ENCODE assay signal across 26 cellular contexts in genomic region chr17:76487451-76488192, GRCh38. TPM values are rescaled to one million over a fixed set of nuclear protein-coding genes. Genes with fewer than 3 reads are reported as not detected.
DNase-seq lines count a peak whose midpoint lies in the region; ATAC-seq, FAIRE-seq and TF ChIP-seq lines count a peak whose summit lies in the region.
"Had no signal": no experiment of that assay in that cellular context is flagged by ENCODE, and none has a peak within 500 bp of the region (broad histone marks: within the 10 kb centered on the region; RNA-seq: fewer than 3 reads in every experiment).

No MANE protein-coding gene starts in this region.

- no peak overlapping the region for H3K27ac ChIP-seq in K562 (ENCODE audit: extremely low read depth, low read depth, low read length)
- no peak overlapping the region for H3K27ac ChIP-seq in neural progenitor cell
- H3K27ac ChIP-seq in esophagus muscularis mucosa (replicated peaks in 1 of 4) = no peak overlapping the region
- H3K27ac ChIP-seq: HL-60 had no signal

- no peak overlapping the region for H3K4me3 Mint-ChIP-seq in activated T-cell treated with anti-CD3 and anti-CD28 coated beads, Interleukin-2, amount 50 U/mL, for 72 hours
- H3K4me3 Mint-ChIP-seq in IgD-negative memory B cell = peak overlapping the region in 2 of 4 donors; percentile 21 to 81
- no peak overlapping the region for H3K4me3 Mint-ChIP-seq in neural progenitor cell
- H3K4me3 Mint-ChIP-seq: HFFc6 had no signal

- H3K79me2 ChIP-seq in K562 (ENCODE audit: control insufficient read depth, insufficient read depth, low read length) (no peaks in the 10 kb centered on the region; the same call in 2 of the 3 replicates), neural progenitor cell (ENCODE audit: low read depth) (no peaks in the 10 kb centered on the region)

- H3F3A ChIP-seq in neural progenitor cell (ENCODE audit: low read depth) = no peaks in the 10 kb centered on the region

- no peaks in the 10 kb centered on the region for H3K27me3 Mint-ChIP-seq in activated T-cell treated with anti-CD3 and anti-CD28 coated beads, Interleukin-2, amount 50 U/mL, for 72 hours (ENCODE audit: low read depth)
- H3K27me3 Mint-ChIP-seq in IgD-negative memory B cell (no peaks in the 10 kb centered on the region), neural progenitor cell (ENCODE audit: insufficient read depth, low read depth) (peaks cover 6% of the 10 kb centered on the region)

- TF ChIP-seq RAD21 in K562 (CRISPR knock-in tag; conservative IDR thresholded peaks at IDR 0.05 in 1 of 2, IDR thresholded peaks at IDR 0.05 in 1 of 2) = no peak

- no TSS peak for BruUV-seq in K562 (replicated peaks; lab: Mats Ljungman, UMichigan)

- intact Hi-C loops in K562 (cut with micrococcal nuclease) (no loop called here), esophagus muscularis mucosa (cut with DNase I) (no loop called here)

- POLR2A ChIA-PET in K562 (lab: Yijun Ruan, JAX) = interaction anchor here (0.6 kb wide), 1 partner anchor 33 kb away, joined by 3 read pairs; no protein-coding TSS in a partner anchor

- H4K20me1 ChIP-seq in K562 (replicated peaks; ENCODE audit: control insufficient read depth, insufficient read depth, low read length) (no peaks in the 10 kb centered on the region), neural progenitor cell (ENCODE audit: low read depth) (no peaks in the 10 kb centered on the region)

- 73% methylated on average over 22 of the region's 22 CpGs for WGBS in K562 (ENCODE audit: insufficient coverage, low coverage, missing lambda C conversion rate)
- 97% methylated on average over 18 of the region's 22 CpGs for WGBS in esophagus muscularis mucosa

- H3K9ac ChIP-seq in K562 (ENCODE audit: insufficient read depth in 1 of 2, low read depth in 2 of 2, low read length in 2 of 2) (no peak overlapping the region), neural progenitor cell (no peak overlapping the region)

- H3K4me3 ChIP-seq in K562 (no peak overlapping the region), neural progenitor cell (no peak overlapping the region), esophagus muscularis mucosa (no peak overlapping the region)

- H3K27ac Mint-ChIP-seq in activated T-cell treated with anti-CD3 and anti-CD28 coated beads, Interleukin-2, amount 50 U/mL, for 72 hours = peak overlapping the region; percentile 63
- H3K27ac Mint-ChIP-seq in IgD-negative memory B cell (peak overlapping the region in 2 of 3 donors; percentile 39 to 53), neural progenitor cell (peak overlapping the region; percentile 63)
- H3K27ac Mint-ChIP-seq: HFFc6 had no signal

- in situ Hi-C loops in K562 (cut with MboI) = no loop called here

- CTCF ChIA-PET in K562 (lab: Yijun Ruan, JAX; ENCODE audit: low intra/inter-chr PET ratio) = no interaction called here

- no peak for FAIRE-seq in K562 (lab: Jason Lieb, UNC)
- FAIRE-seq: D721Med had no signal

- peaks cover 0 to 5% of the 10 kb centered on the region in 2 donors for H3K36me3 Mint-ChIP-seq in activated T-cell treated with anti-CD3 and anti-CD28 coated beads, Interleukin-2, amount 50 U/mL, for 72 hours (ENCODE audit: insufficient read depth in 2 of 2)
- H3K36me3 Mint-ChIP-seq in IgD-negative memory B cell = peaks cover 4% of the 10 kb centered on the region
- no peaks in the 10 kb centered on the region for H3K36me3 Mint-ChIP-seq in neural progenitor cell

- no peak for DNase-seq in activated T-cell treated with anti-CD3 and anti-CD28 coated beads, Interleukin-2, amount 50 U/mL, for 72 hours
- no peak for DNase-seq in activated T-cell treated with anti-CD3 and anti-CD28 coated beads, Interleukin-2, amount 50 U/mL, for 1 hour
- DNase-seq in K562 (ENCODE audit: extremely low read depth in 1 of 4, low spot score in 3 of 4) (no peak), neural progenitor cell (ENCODE audit: low spot score) (no peak), NCI-H1417 treated with DMSO at 0.1 percent for 48 hours (lab: John Stamatoyannopoulos, UW) (no peak), esophagus muscularis mucosa (ENCODE audit: extremely low spot score) (no peak)
- DNase-seq: 8988T, AML-193, EL, GF-D8, H7, HFFc6, MV-4-11, NCI-H1694 treated with DMSO at 0.1 percent for 48 hours, NCI-H2081 treated with DMSO at 0.1 percent for 48 hours, NCI-H446, NCI-H526, SHP77 had no signal

- H3K9me1 ChIP-seq in K562 (ENCODE audit: control insufficient read depth, insufficient read depth, low read length) = no peaks in the 10 kb centered on the region

- H3K27me3 ChIP-seq in K562 (ENCODE audit: control insufficient read depth in 2 of 2, insufficient read depth in 2 of 2, low read length in 2 of 2) (no peaks in the 10 kb centered on the region; a peak in 2 of 5 replicates), neural progenitor cell (no peaks in the 10 kb centered on the region), esophagus muscularis mucosa (no peaks in the 10 kb centered on the region)

- H3K4me1 ChIP-seq in K562 (replicated peaks in 1 of 2; ENCODE audit: control insufficient read depth in 2 of 2, insufficient read depth in 2 of 2, low read length in 2 of 2) = peaks cover 12 to 24% of the 10 kb centered on the region in 2 experiments; a peak in 4 of 5 replicates
- H3K4me1 ChIP-seq in neural progenitor cell = peaks cover 3% of the 10 kb centered on the region
- peaks cover 8 to 17% (median 14%) of the 10 kb centered on the region in 4 donors for H3K4me1 ChIP-seq in esophagus muscularis mucosa

- no peak for ATAC-seq in activated T-cell treated with anti-CD3 and anti-CD28 coated beads, Interleukin-2, amount 50 U/mL, for 72 hours (replicated peaks in 1 of 2)
- ATAC-seq in K562 = no peak
- ATAC-seq in HG02970 (IDR thresholded peaks at IDR 0.05; ENCODE audit: low FRiP score, unreplicated experiment) = no peak

- H3K4me2 ChIP-seq in K562 (ENCODE audit: insufficient read depth, low read length) (no peak overlapping the region), neural progenitor cell (no peak overlapping the region)

- H2AFZ ChIP-seq in K562 (ENCODE audit: low read depth, low read length) = no peak overlapping the region
- no peak overlapping the region for H2AFZ ChIP-seq in neural progenitor cell (replicated peaks)

- TF ChIP-seq POLR2A in K562 (conservative IDR thresholded peaks at IDR 0.05) (no peak), esophagus muscularis mucosa (IDR thresholded peaks at IDR 0.05; ENCODE audit: low read depth) (no peak)

- no peak for TF ChIP-seq CTCF in K562 (IDR thresholded peaks at IDR 0.05 in 2 of 3, conservative IDR thresholded peaks at IDR 0.05 in 1 of 3; ENCODE audit: insufficient read depth in 2 of 3, low read depth in 1 of 3, low read length in 3 of 3)
- TF ChIP-seq CTCF in neural progenitor cell (IDR thresholded peaks at IDR 0.05) = no peak
- TF ChIP-seq CTCF in esophagus muscularis mucosa (IDR thresholded peaks at IDR 0.05) = no peak

- peaks cover 20% of the 10 kb centered on the region for H3K4me1 Mint-ChIP-seq in activated T-cell treated with anti-CD3 and anti-CD28 coated beads, Interleukin-2, amount 50 U/mL, for 72 hours (ENCODE audit: low read depth)
- peaks cover 43 to 60% (median 45%) of the 10 kb centered on the region in 3 donors for H3K4me1 Mint-ChIP-seq in IgD-negative memory B cell
- H3K4me1 Mint-ChIP-seq in neural progenitor cell = peaks cover 8% of the 10 kb centered on the region

- TF ChIP-seq EP300 in K562 (IDR thresholded peaks at IDR 0.05; ENCODE audit: low read length) = no peak
- no peak for TF ChIP-seq EP300 in esophagus muscularis mucosa (IDR thresholded peaks at IDR 0.05)

- H3K36me3 ChIP-seq in K562 (ENCODE audit: control insufficient read depth, insufficient read depth, low read length) (no peaks in the 10 kb centered on the region), neural progenitor cell (no peaks in the 10 kb centered on the region), esophagus muscularis mucosa (peaks cover 0 to 6% (median 0%) of the 10 kb centered on the region in 4 donors)

- no peaks in the 10 kb centered on the region for H3K9me3 ChIP-seq in K562 (replicated peaks; ENCODE audit: control insufficient read depth, insufficient read depth, low read depth, low read length)
- H3K9me3 ChIP-seq in neural progenitor cell (ENCODE audit: low read depth) = no peaks in the 10 kb centered on the region
- H3K9me3 ChIP-seq in esophagus muscularis mucosa = no peaks in the 10 kb centered on the region

- H3K9me3 Mint-ChIP-seq in activated T-cell treated with anti-CD3 and anti-CD28 coated beads, Interleukin-2, amount 50 U/mL, for 72 hours = no peaks in the 10 kb centered on the region
- H3K9me3 Mint-ChIP-seq in IgD-negative memory B cell (no peaks in the 10 kb centered on the region), neural progenitor cell (no peaks in the 10 kb centered on the region)
- H3K9me3 Mint-ChIP-seq: HFFc6 had no signal

RNA-seq across cellular contexts. Expression of gene RHBDF2, which starts 13.6 kb away (rescaled TPM):
- 10 to 100 TPM; 38.7 to 39.0 TPM for total RNA-seq in activated T-cell treated with anti-CD3 and anti-CD28 coated beads, Interleukin-2, amount 50 U/mL, for 72 hours
- polyA plus RNA-seq in IgD-negative memory B cell = 160 TPM
- total RNA-seq in K562 (2011; cell fraction: chromatin; rRNA removed; ENCODE audit: low replicate concordance) = 5.1 and 22.6 TPM in 2 replicates
- total RNA-seq in K562 (2011; cell fraction: nucleolus; rRNA removed) = 12.2 and 15.7 TPM in 2 replicates
- total RNA-seq in K562 (2011; cell fraction: nucleoplasm; rRNA removed) = 4.0 and 6.5 TPM in 2 replicates
- 1.5 and 4.0 TPM in 2 replicates for total RNA-seq in K562 (2014; rRNA removed)
- total RNA-seq in K562 (2014; rRNA removed; fragmentation: Illumina TruSeq; extraction: Trizol) = 0.19 and 0.47 TPM in 2 replicates
- 0.65 and 0.75 TPM in 2 replicates for total RNA-seq in K562 (2015; rRNA removed; fragmentation: Illumina TruSeq; extraction: Trizol)
- 2.3 and 2.8 TPM in 2 replicates for total RNA-seq in K562 (2021)
- 1.1 and 3.1 TPM in 2 replicates for polyA plus RNA-seq in K562 (2011; rRNA removed)
- polyA plus RNA-seq in K562 (2011; cell fraction: cytosol; rRNA removed) = 1.7 and 6.2 TPM in 2 replicates
- 8.1 and 13.7 TPM in 2 replicates for polyA plus RNA-seq in K562 (2011; cell fraction: nucleus; rRNA removed)
- 1.5 and 1.7 TPM in 2 replicates for polyA plus RNA-seq in K562 (2012)
- 1.3 and 1.6 TPM in 2 replicates for polyA plus RNA-seq in K562 (2014; fragmentation: Illumina TruSeq; extraction: Trizol)
- under 1 TPM; 0.04 to 0.06 TPM for polyA plus RNA-seq in K562 (2014; fragmentation: Nextera tagmentation; extraction: Ambion mirVana)
- polyA plus RNA-seq in K562 (2014; rRNA removed) = 1.5 and 1.6 TPM in 2 replicates
- polyA minus RNA-seq in K562 (2011; rRNA and poly(A)+ RNA removed) = 0.74 and 1.6 TPM in 2 replicates
- polyA minus RNA-seq in K562 (2011; cell fraction: cytosol; rRNA and poly(A)+ RNA removed) = 2.7 and 6.3 TPM in 2 replicates
- polyA minus RNA-seq in K562 (2011; cell fraction: nucleus; rRNA and poly(A)+ RNA removed) = 4.7 and 5.3 TPM in 2 replicates
- total RNA-seq in neural progenitor cell (ENCODE audit: low replicate concordance) = 0.79 and 5.0 TPM in 2 replicates
- 10 to 100 TPM; 12.9 to 22.5 (median 15.4) TPM for total RNA-seq in esophagus muscularis mucosa

RNA-seq across cellular contexts. Expression of gene AANAT, which starts 20.2 kb away (rescaled TPM):
- total RNA-seq in activated T-cell treated with anti-CD3 and anti-CD28 coated beads, Interleukin-2, amount 50 U/mL, for 72 hours = not detected
- polyA plus RNA-seq in IgD-negative memory B cell (1.1 TPM), K562 (2011; rRNA removed) (not detected in 2 replicates), K562 (2014; fragmentation: Illumina TruSeq; extraction: Trizol) (not detected in 2 replicates), K562 (2014; fragmentation: Nextera tagmentation; extraction: Ambion mirVana) (not detected), K562 (2014; rRNA removed) (not detected in 2 replicates)
- total RNA-seq in K562 (2011; cell fraction: chromatin; rRNA removed; ENCODE audit: low replicate concordance) = not detected in 2 replicates
- total RNA-seq in K562 (2011; cell fraction: nucleolus; rRNA removed) = not detected in 2 replicates
- total RNA-seq in K562 (2011; cell fraction: nucleoplasm; rRNA removed) = not detected in 2 replicates
- total RNA-seq in K562 (2014; rRNA removed) (not detected in 2 replicates), K562 (2014; rRNA removed; fragmentation: Illumina TruSeq; extraction: Trizol) (not detected in 2 replicates), K562 (2015; rRNA removed; fragmentation: Illumina TruSeq; extraction: Trizol) (not detected in 2 replicates), K562 (2021) (not detected in 2 replicates), neural progenitor cell (ENCODE audit: low replicate concordance) (not detected in 2 replicates), esophagus muscularis mucosa (not detected)
- not detected in 2 replicates for polyA plus RNA-seq in K562 (2011; cell fraction: cytosol; rRNA removed)
- not detected in 2 replicates for polyA plus RNA-seq in K562 (2011; cell fraction: nucleus; rRNA removed)
- polyA plus RNA-seq in K562 (2012) = not detected in 2 replicates
- polyA minus RNA-seq in K562 (2011; rRNA and poly(A)+ RNA removed) = not detected in 2 replicates
- polyA minus RNA-seq in K562 (2011; cell fraction: cytosol; rRNA and poly(A)+ RNA removed) = not detected in 2 replicates
- polyA minus RNA-seq in K562 (2011; cell fraction: nucleus; rRNA and poly(A)+ RNA removed) = not detected in 2 replicates
- total RNA-seq: M059J, RPMI7951 had no signal
- polyA plus RNA-seq: AG04450 had no signal

RNA-seq across cellular contexts. Expression of gene UBE2O, which starts 34.7 kb away (rescaled TPM):
- total RNA-seq in activated T-cell treated with anti-CD3 and anti-CD28 coated beads, Interleukin-2, amount 50 U/mL, for 72 hours = 10 to 100 TPM; 21.5 to 22.8 TPM
- polyA plus RNA-seq in IgD-negative memory B cell (13.8 TPM), K562 (2011; rRNA removed) (12.6 and 20.8 TPM in 2 replicates), K562 (2014; fragmentation: Illumina TruSeq; extraction: Trizol) (24.5 and 25.4 TPM in 2 replicates), K562 (2014; fragmentation: Nextera tagmentation; extraction: Ambion mirVana) (1 to 10 TPM; 1.6 to 1.7 TPM), K562 (2014; rRNA removed) (15.6 and 22.1 TPM in 2 replicates)
- total RNA-seq in K562 (2011; cell fraction: chromatin; rRNA removed; ENCODE audit: low replicate concordance) = 48.0 and 101 TPM in 2 replicates
- 46.3 and 49.0 TPM in 2 replicates for total RNA-seq in K562 (2011; cell fraction: nucleolus; rRNA removed)
- 34.9 and 41.1 TPM in 2 replicates for total RNA-seq in K562 (2011; cell fraction: nucleoplasm; rRNA removed)
- total RNA-seq in K562 (2014; rRNA removed) (20.5 and 21.6 TPM in 2 replicates), K562 (2014; rRNA removed; fragmentation: Illumina TruSeq; extraction: Trizol) (8.8 and 10.0 TPM in 2 replicates), K562 (2015; rRNA removed; fragmentation: Illumina TruSeq; extraction: Trizol) (13.3 and 15.6 TPM in 2 replicates), K562 (2021) (36.8 and 39.7 TPM in 2 replicates), neural progenitor cell (ENCODE audit: low replicate concordance) (20.6 and 46.6 TPM in 2 replicates), esophagus muscularis mucosa (10 to 100 TPM; 14.1 to 21.7 (median 19.0) TPM)
- polyA plus RNA-seq in K562 (2011; cell fraction: cytosol; rRNA removed) = 9.9 and 13.8 TPM in 2 replicates
- polyA plus RNA-seq in K562 (2011; cell fraction: nucleus; rRNA removed) = 60.0 and 60.8 TPM in 2 replicates
- 24.4 and 24.9 TPM in 2 replicates for polyA plus RNA-seq in K562 (2012)
- polyA minus RNA-seq in K562 (2011; rRNA and poly(A)+ RNA removed) = 56.4 and 69.3 TPM in 2 replicates
- 26.6 and 31.1 TPM in 2 replicates for polyA minus RNA-seq in K562 (2011; cell fraction: cytosol; rRNA and poly(A)+ RNA removed)
- 11.0 and 22.8 TPM in 2 replicates for polyA minus RNA-seq in K562 (2011; cell fraction: nucleus; rRNA and poly(A)+ RNA removed)

RNA-seq across cellular contexts. Expression of gene CYGB, which starts 49.9 kb away (rescaled TPM):
- under 1 TPM in 1 of 2 donors, not detected in 1; 0.44 TPM for total RNA-seq in activated T-cell treated with anti-CD3 and anti-CD28 coated beads, Interleukin-2, amount 50 U/mL, for 72 hours
- polyA plus RNA-seq in IgD-negative memory B cell (2.1 TPM), K562 (2011; rRNA removed) (0.05 and 0.08 TPM in 2 replicates), K562 (2014; fragmentation: Illumina TruSeq; extraction: Trizol) (0.54 TPM in 1 of 2 replicates, not detected in the other), K562 (2014; fragmentation: Nextera tagmentation; extraction: Ambion mirVana) (not detected), K562 (2014; rRNA removed) (0.11 and 0.12 TPM in 2 replicates)
- 0.84 TPM in 1 of 2 replicates, not detected in the other for total RNA-seq in K562 (2011; cell fraction: chromatin; rRNA removed; ENCODE audit: low replicate concordance)
- 0.66 TPM in 1 of 2 replicates, not detected in the other for total RNA-seq in K562 (2011; cell fraction: nucleolus; rRNA removed)
- 1.2 TPM in 1 of 2 replicates, not detected in the other for total RNA-seq in K562 (2011; cell fraction: nucleoplasm; rRNA removed)
- total RNA-seq in K562 (2014; rRNA removed) (0.95 TPM in 1 of 2 replicates, not detected in the other), K562 (2014; rRNA removed; fragmentation: Illumina TruSeq; extraction: Trizol) (0.16 TPM in 1 of 2 replicates, not detected in the other), K562 (2015; rRNA removed; fragmentation: Illumina TruSeq; extraction: Trizol) (not detected in 2 replicates), K562 (2021) (0.13 and 0.24 TPM in 2 replicates), neural progenitor cell (ENCODE audit: low replicate concordance) (1.1 TPM in 1 of 2 replicates, not detected in the other), esophagus muscularis mucosa (10 to 100 TPM; 10.8 to 23.5 (median 20.7) TPM)
- polyA plus RNA-seq in K562 (2011; cell fraction: cytosol; rRNA removed) = 0.18 and 0.40 TPM in 2 replicates
- 0.20 and 0.38 TPM in 2 replicates for polyA plus RNA-seq in K562 (2011; cell fraction: nucleus; rRNA removed)
- polyA plus RNA-seq in K562 (2012) = 0.09 and 0.24 TPM in 2 replicates
- polyA minus RNA-seq in K562 (2011; rRNA and poly(A)+ RNA removed) = not detected in 2 replicates
- not detected in 2 replicates for polyA minus RNA-seq in K562 (2011; cell fraction: cytosol; rRNA and poly(A)+ RNA removed)
- not detected in 2 replicates for polyA minus RNA-seq in K562 (2011; cell fraction: nucleus; rRNA and poly(A)+ RNA removed)

RNA-seq across cellular contexts. Expression of gene PRCD, which starts 52.2 kb away (rescaled TPM):
- total RNA-seq in activated T-cell treated with anti-CD3 and anti-CD28 coated beads, Interleukin-2, amount 50 U/mL, for 72 hours = 1 to 10 TPM; 1.1 to 1.5 TPM
- 24.4 TPM for polyA plus RNA-seq in IgD-negative memory B cell
- 0.14 TPM in 1 of 2 replicates, not detected in the other for total RNA-seq in K562 (2011; cell fraction: chromatin; rRNA removed; ENCODE audit: low replicate concordance)
- total RNA-seq in K562 (2011; cell fraction: nucleolus; rRNA removed) = not detected in 2 replicates
- total RNA-seq in K562 (2011; cell fraction: nucleoplasm; rRNA removed) = not detected in 2 replicates
- total RNA-seq in K562 (2014; rRNA removed) = not detected in 2 replicates
- not detected in 2 replicates for total RNA-seq in K562 (2014; rRNA removed; fragmentation: Illumina TruSeq; extraction: Trizol)
- not detected in 2 replicates for total RNA-seq in K562 (2015; rRNA removed; fragmentation: Illumina TruSeq; extraction: Trizol)
- total RNA-seq in K562 (2021) = 0.27 TPM in 1 of 2 replicates, not detected in the other
- polyA plus RNA-seq in K562 (2011; rRNA removed) = 0.20 and 0.39 TPM in 2 replicates
- polyA plus RNA-seq in K562 (2011; cell fraction: cytosol; rRNA removed) = not detected in 2 replicates
- 0.10 and 0.13 TPM in 2 replicates for polyA plus RNA-seq in K562 (2011; cell fraction: nucleus; rRNA removed)
- polyA plus RNA-seq in K562 (2012) = 0.26 and 0.65 TPM in 2 replicates
- not detected in 2 replicates for polyA plus RNA-seq in K562 (2014; fragmentation: Illumina TruSeq; extraction: Trizol)
- polyA plus RNA-seq in K562 (2014; fragmentation: Nextera tagmentation; extraction: Ambion mirVana) = under 1 TPM in 1 of 2 experiments, not detected in 1; 0.25 TPM
- 0.21 TPM in 1 of 2 replicates, not detected in the other for polyA plus RNA-seq in K562 (2014; rRNA removed)
- 0.07 TPM in 1 of 2 replicates, not detected in the other for polyA minus RNA-seq in K562 (2011; rRNA and poly(A)+ RNA removed)
- not detected in 2 replicates for polyA minus RNA-seq in K562 (2011; cell fraction: cytosol; rRNA and poly(A)+ RNA removed)
- not detected in 2 replicates for polyA minus RNA-seq in K562 (2011; cell fraction: nucleus; rRNA and poly(A)+ RNA removed)
- total RNA-seq in neural progenitor cell (ENCODE audit: low replicate concordance) = 0.09 TPM in 1 of 2 replicates, not detected in the other
- total RNA-seq in esophagus muscularis mucosa = 1 to 10 TPM; 1.2 to 5.1 (median 3.8) TPM
- total RNA-seq: HFFc6, HT1080 had no signal
